Comparison of ENCODE assay signal across 8 cellular contexts in the genomic region with DNA sequence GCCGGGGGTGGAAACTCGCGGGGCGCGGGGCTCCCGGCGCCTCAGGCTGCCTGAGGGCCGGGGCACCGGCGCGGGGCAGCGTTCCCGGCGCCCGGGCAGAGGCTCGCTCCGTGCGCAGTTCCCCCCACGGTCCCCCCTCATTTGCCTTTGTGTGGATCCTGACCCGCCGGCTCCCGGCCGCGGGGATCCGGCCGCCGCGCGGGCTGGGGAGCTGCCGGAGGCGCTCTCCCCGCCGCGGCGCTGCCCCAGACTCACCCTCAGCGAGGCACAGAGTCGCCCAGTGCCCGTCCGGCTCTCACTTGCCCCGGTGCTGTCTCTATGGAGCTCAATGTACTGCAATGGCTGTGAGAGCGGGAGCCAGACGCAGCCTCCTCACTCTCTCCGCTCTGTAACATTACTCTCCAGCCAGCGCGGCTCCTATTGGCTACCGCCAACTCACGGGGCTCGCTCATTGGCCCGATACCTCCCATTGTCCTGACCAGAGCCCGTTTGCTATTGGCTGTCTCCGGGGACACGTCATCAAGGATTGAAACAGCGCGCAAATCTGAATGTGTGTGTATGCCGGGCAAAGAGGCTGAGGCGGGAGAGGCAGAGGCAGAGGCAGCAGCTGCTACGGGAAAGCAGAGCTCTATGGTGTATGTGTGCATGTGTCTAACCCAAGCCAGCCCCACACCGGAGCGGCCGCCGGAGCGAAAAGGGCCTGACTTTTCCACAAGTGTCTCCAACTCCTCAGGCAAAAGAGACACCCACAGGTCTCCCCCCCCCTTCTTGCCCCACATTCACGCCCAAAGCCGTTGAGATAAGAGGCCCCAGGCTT. TPM values are rescaled to one million over a fixed set of nuclear protein-coding genes. Genes with fewer than 3 reads are reported as not detected.
DNase-seq lines count a peak whose midpoint lies in the region; ATAC-seq and TF ChIP-seq lines count a peak whose summit lies in the region.

A gene (minus strand): TSS at position 396 of the 817 bp plus-strand sequence. CDS start 2,256 bp downstream, outside the sequence.

- H3K4ac ChIP-seq in IMR-90 (ENCODE audit: low read depth, low read length): peak within 1 kb of the TSS; percentile 78; the same call in 1 of the 2 replicates

- no peaks in the 10 kb centered on the region for H3K9me3 ChIP-seq in IMR-90 (ENCODE audit: control insufficient read depth, insufficient read depth, low read length)

- POLR2A ChIA-PET in IMR-90 (lab: Charles Lee; ENCODE audit: unreplicated experiment): no interaction called here

- no peak within 1 kb of the TSS for H3K14ac ChIP-seq in IMR-90 (replicated peaks; ENCODE audit: low read depth, low read length)

- H4K91ac ChIP-seq in IMR-90 (ENCODE audit: insufficient read depth, low read depth, low read length): no peak within 1 kb of the TSS; the same call in 1 of the 2 replicates

- 0 out of 3 replicates have a peak within 1 kb of the TSS, but pooled peaks have one; percentile 52 for H2BK15ac ChIP-seq in IMR-90 (ENCODE audit: low read depth, low read length)

- intact Hi-C loops in IMR-90 (cut with micrococcal nuclease): loop anchor here (1.0 to 2.0 kb wide), 5 partner anchors 107 to 579 kb away; a partner anchor contains a TSS

- no peak within 1 kb of the TSS for H2BK20ac ChIP-seq in IMR-90 (ENCODE audit: low read depth, low read length)

- H3K23ac ChIP-seq in IMR-90 (ENCODE audit: low read depth, low read length): peak within 1 kb of the TSS; percentile 79

- WGBS in IMR-90 (ENCODE audit: extremely low coverage in 2 of 2, insufficient read length in 1 of 2), 2 experiments: 0% methylated on average over 44 of the region's 64 CpGs; no CpG with 5 or more reads in 1 of the 2 experiments

- no peak for TF ChIP-seq CTCF in IMR-90 (conservative IDR thresholded peaks at IDR 0.05; ENCODE audit: low read depth, low read length)

- peak within 1 kb of the TSS; percentile 84 for H2BK5ac ChIP-seq in IMR-90 (ENCODE audit: low read depth, low read length, poor library complexity, severe bottlenecking)

- peaks cover 3% of the 10 kb centered on the region for H3K4me1 ChIP-seq in IMR-90 (ENCODE audit: control insufficient read depth, insufficient read depth, low read length)

- no peak within 1 kb of the TSS for H4K5ac ChIP-seq in IMR-90 (ENCODE audit: low read depth, low read length)

- dilution Hi-C loops in IMR-90 (cut with HindIII; ENCODE audit: low sequenced_read_pairs, unreplicated experiment): no loop called here

- peak within 1 kb of the TSS in 1 of 2 experiments; percentile 32; a peak in 3 of 4 replicates for H4K8ac ChIP-seq in IMR-90 (ENCODE audit: low read depth in 2 of 2, low read length in 2 of 2)

- H3K27me3 ChIP-seq in IMR-90 (ENCODE audit: control insufficient read depth, insufficient read depth, low read length): no peaks in the 10 kb centered on the region

- H2AFZ ChIP-seq in IMR-90 (replicated peaks; ENCODE audit: low read length, poor library complexity): peak within 1 kb of the TSS; percentile 88

- peaks cover 6 to 7% of the 10 kb centered on the region in 2 experiments; a peak in 3 of 4 replicates for H3K79me1 ChIP-seq in IMR-90 (ENCODE audit: low read depth in 1 of 2, low read length in 2 of 2)

- H3K4me2 ChIP-seq in IMR-90 (ENCODE audit: low read depth, low read length): peak within 1 kb of the TSS; percentile 64

- peaks cover 2% of the 10 kb centered on the region for H3K36me3 ChIP-seq in IMR-90 (ENCODE audit: control insufficient read depth, insufficient read depth, low read length)

- no peak within 1 kb of the TSS; the same call in 1 of the 2 replicates for H3K56ac ChIP-seq in IMR-90 (ENCODE audit: extremely low read depth, insufficient read depth, low read length)

- in situ Hi-C loops in IMR-90 (cut with MboI; ENCODE audit: low sequenced_read_pairs): loop anchor here (10.0 to 25.0 kb wide), 3 partner anchors 149 to 579 kb away; a partner anchor contains a TSS

- H3K18ac ChIP-seq in IMR-90 (ENCODE audit: low read depth, low read length): no peak within 1 kb of the TSS

- H2AK9ac ChIP-seq in IMR-90 (replicated peaks; ENCODE audit: low read depth, low read length, poor library complexity): peak within 1 kb of the TSS; percentile 7

- no TSS peak for BruUV-seq in IMR-90 (replicated peaks; lab: Mats Ljungman, UMichigan)

- no peaks in the 10 kb centered on the region for H3K9me1 ChIP-seq in IMR-90 (ENCODE audit: insufficient read depth, low read length)

- CTCF ChIA-PET in IMR-90 (lab: Yijun Ruan, JAX): interaction anchor here (0.6 kb wide), 1 partner anchor 11 kb away, joined by 5 read pairs; no protein-coding TSS in a partner anchor

- H4K20me1 ChIP-seq in IMR-90 (ENCODE audit: insufficient read depth, low read length): peaks cover 6% of the 10 kb centered on the region; the same call in 1 of the 2 replicates

- peak; percentile 89 for ATAC-seq in GM21528 (IDR thresholded peaks at IDR 0.05; ENCODE audit: low FRiP score, unreplicated experiment)
- peak; percentile 89 for ATAC-seq in IMR-90 (ENCODE audit: low read depth)

- DNase-seq in DMS 273 (lab: John Stamatoyannopoulos, UW; ENCODE audit: unreplicated experiment): peak; percentile 98
- DNase-seq in IMR-90: peak; percentile 99
- peak; percentile 97 for DNase-seq in OCI-M1 (lab: John Stamatoyannopoulos, UW)
- peak; percentile 94 for DNase-seq in activated T-cell treated with anti-CD3 and anti-CD28 coated beads for 24 hours (ENCODE audit: low read depth)
- DNase-seq in epidermal melanocyte (ENCODE audit: insufficient read length, low spot score): peak; percentile 97
- DNase-seq in middle frontal gyrus (ENCODE audit: extremely low spot score, low spot score): peak; percentile 98
- peak; percentile 88 to 92 for DNase-seq in stimulated activated CD8-positive, alpha-beta memory T cell treated with anti-CD3 and anti-CD28 coated beads, Interleukin-2, amount 100 ng/mL, for 48 hours (ENCODE audit: low read depth in 2 of 2)

- peak within 1 kb of the TSS; percentile 87 for H3K27ac ChIP-seq in IMR-90 (ENCODE audit: insufficient read depth, low read length)

- peak; percentile 93 for TF ChIP-seq POLR2A in IMR-90 (IDR thresholded peaks at IDR 0.05; ENCODE audit: low read depth, low read length)

- TF ChIP-seq RAD21 in IMR-90 (IDR thresholded peaks at IDR 0.05; ENCODE audit: low read length): no peak

- H2BK120ac ChIP-seq in IMR-90 (ENCODE audit: low read depth, low read length): no peak within 1 kb of the TSS

- peak within 1 kb of the TSS; percentile 76 for H3K9ac ChIP-seq in IMR-90 (ENCODE audit: low read depth, low read length)

- H2AK5ac ChIP-seq in IMR-90 (ENCODE audit: low read depth, low read length): no peak within 1 kb of the TSS

- H3K4me3 ChIP-seq in IMR-90 (ENCODE audit: insufficient read depth, low read depth, low read length): peak within 1 kb of the TSS; percentile 74

TF ChIP-seq in IMR-90, 13 proteins besides CTCF, POLR2A, EP300 and RAD21:
- 0 out of 2 replicates have a peak, but pooled peaks have one; percentile 9 for TF ChIP-seq MAZ (IDR thresholded peaks at IDR 0.05; ENCODE audit: borderline replicate concordance, low read depth, low read length)
- peak; percentile 99 for TF ChIP-seq MXI1 (IDR thresholded peaks at IDR 0.05; ENCODE audit: borderline replicate concordance, low read depth, low read length)
- peak; percentile 66; the same call in 1 of the 2 replicates for TF ChIP-seq FOS (IDR thresholded peaks at IDR 0.05; ENCODE audit: low read depth, low read length)
- 0 out of 2 replicates have a peak, but pooled peaks have one; percentile 23 for TF ChIP-seq CHD1 (IDR thresholded peaks at IDR 0.05; ENCODE audit: low read depth, low read length)
- no peak for TF ChIP-seq MAFK (IDR thresholded peaks at IDR 0.05; ENCODE audit: low read depth, low read length)
- TF ChIP-seq BHLHE40 (IDR thresholded peaks at IDR 0.05; ENCODE audit: low read depth, low read length): no peak
- TF ChIP-seq NFE2L2 (IDR thresholded peaks at IDR 0.05; ENCODE audit: low read depth, low read length): no peak
- 0 out of 2 replicates have a peak, but pooled peaks have one; percentile 30 for TF ChIP-seq RFX5 (IDR thresholded peaks at IDR 0.05; ENCODE audit: low read depth, low read length)
- TF ChIP-seq, protein P1, sequence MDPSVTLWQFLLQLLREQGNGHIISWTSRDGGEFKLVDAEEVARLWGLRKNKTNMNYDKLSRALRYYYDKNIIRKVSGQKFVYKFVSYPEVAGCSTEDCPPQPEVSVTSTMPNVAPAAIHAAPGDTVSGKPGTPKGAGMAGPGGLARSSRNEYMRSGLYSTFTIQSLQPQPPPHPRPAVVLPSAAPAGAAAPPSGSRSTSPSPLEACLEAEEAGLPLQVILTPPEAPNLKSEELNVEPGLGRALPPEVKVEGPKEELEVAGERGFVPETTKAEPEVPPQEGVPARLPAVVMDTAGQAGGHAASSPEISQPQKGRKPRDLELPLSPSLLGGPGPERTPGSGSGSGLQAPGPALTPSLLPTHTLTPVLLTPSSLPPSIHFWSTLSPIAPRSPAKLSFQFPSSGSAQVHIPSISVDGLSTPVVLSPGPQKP (IDR thresholded peaks at IDR 0.05; ENCODE audit: borderline replicate concordance, low read depth, low read length): no peak
- TF ChIP-seq, protein P2, sequence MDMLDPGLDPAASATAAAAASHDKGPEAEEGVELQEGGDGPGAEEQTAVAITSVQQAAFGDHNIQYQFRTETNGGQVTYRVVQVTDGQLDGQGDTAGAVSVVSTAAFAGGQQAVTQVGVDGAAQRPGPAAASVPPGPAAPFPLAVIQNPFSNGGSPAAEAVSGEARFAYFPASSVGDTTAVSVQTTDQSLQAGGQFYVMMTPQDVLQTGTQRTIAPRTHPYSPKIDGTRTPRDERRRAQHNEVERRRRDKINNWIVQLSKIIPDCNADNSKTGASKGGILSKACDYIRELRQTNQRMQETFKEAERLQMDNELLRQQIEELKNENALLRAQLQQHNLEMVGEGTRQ (IDR thresholded peaks at IDR 0.05; ENCODE audit: low read depth, low read length): no peak
- TF ChIP-seq RCOR1 (IDR thresholded peaks at IDR 0.05; ENCODE audit: insufficient replicate concordance, low read length): no peak
- TF ChIP-seq CEBPB (IDR thresholded peaks at IDR 0.05; ENCODE audit: low read depth, low read length): no peak
- TF ChIP-seq SMC3 (IDR thresholded peaks at IDR 0.05; ENCODE audit: low read depth, low read length): no peak

RNA-seq across cellular contexts. Expression of the gene that starts here (rescaled TPM):
- total RNA-seq in IMR-90 (2012; rRNA removed): 276 and 480 TPM in 2 replicates
- 150 and 185 TPM in 2 replicates for polyA plus RNA-seq in IMR-90 (2012; rRNA removed)
- 30.1 and 60.4 TPM in 2 replicates for polyA plus RNA-seq in IMR-90 (2012; cell fraction: cytosol; rRNA removed)
- polyA plus RNA-seq in IMR-90 (2012; cell fraction: nucleus; rRNA removed; ENCODE audit: low replicate concordance): 14.1 and 131 TPM in 2 replicates

Comparison
In these comparisons a context has a peak if more than half of its experiments do, and no peak if none do; other contexts are left out.
1. Peak in every context shown above with its lines: DNase-seq, ATAC-seq, H3K4me3 ChIP-seq and H3K27ac ChIP-seq.